26 cellular contexts compared by ENCODE assay signal in genomic region chr3:46408853-46409252, GRCh38. TPM values are rescaled to one million over a fixed set of nuclear protein-coding genes. Genes with fewer than 3 reads are reported as not detected.
DNase-seq lines count a peak whose midpoint lies in the region; ATAC-seq, FAIRE-seq and TF ChIP-seq lines count a peak whose summit lies in the region.
"Had no signal": no experiment of that assay in that cellular context is flagged by ENCODE, and none has a peak within 500 bp of the region (broad histone marks: within the 10 kb centered on the region; RNA-seq: fewer than 3 reads in every experiment).

No MANE protein-coding gene starts in this region.

- peak in 1 of 2 experiments; percentile 21; a peak in 1 of 4 replicates for TF ChIP-seq RAD21 in K562 (CRISPR knock-in tag; conservative IDR thresholded peaks at IDR 0.05 in 1 of 2, IDR thresholded peaks at IDR 0.05 in 1 of 2)

- H3K4me1 Mint-ChIP-seq in GM23338 = no peaks in the 10 kb centered on the region; the same call in 2 of the 3 replicates
- H3K4me1 Mint-ChIP-seq in naive thymus-derived CD8-positive, alpha-beta T cell = peaks cover 25 to 57% (median 38%) of the 10 kb centered on the region in 4 donors
- no peaks in the 10 kb centered on the region for H3K4me1 Mint-ChIP-seq in MCF 10A (ENCODE audit: insufficient read depth, unreplicated experiment)

- TF ChIP-seq CTCF in GM23338 (conservative IDR thresholded peaks at IDR 0.05; ENCODE audit: low read depth in 2 of 2) = peak; percentile 43 to 48
- TF ChIP-seq CTCF in K562 (IDR thresholded peaks at IDR 0.05 in 2 of 3, conservative IDR thresholded peaks at IDR 0.05 in 1 of 3; ENCODE audit: insufficient read depth in 2 of 3, low read depth in 1 of 3, low read length in 3 of 3) = peak in 2 of 3 experiments; percentile 41 to 43; a peak in 4 of 6 replicates
- TF ChIP-seq CTCF in MCF 10A (IDR thresholded peaks at IDR 0.05; ENCODE audit: unreplicated experiment) = no peak

- intact Hi-C loops in K562 (cut with micrococcal nuclease) (no loop called here), MCF 10A (cut with micrococcal nuclease) (no loop called here)

- CTCF ChIA-PET in K562 (lab: Yijun Ruan, JAX; ENCODE audit: low intra/inter-chr PET ratio) = no interaction called here
- CTCF ChIA-PET in MCF 10A (lab: Yijun Ruan, JAX) = interaction anchor here (1.1 to 2.5 kb wide), 2 partner anchors 25 to 30 kb away, joined by 5 to 6 read pairs; no protein-coding TSS in a partner anchor

- H2AFZ ChIP-seq in GM23338 (no peak overlapping the region), K562 (ENCODE audit: low read depth, low read length) (no peak overlapping the region)
- H2AFZ ChIP-seq: parathyroid adenoma had no signal

- no peak for FAIRE-seq in K562 (lab: Jason Lieb, UNC)
- FAIRE-seq in frontal cortex (lab: Jason Lieb, UNC) = no peak
- FAIRE-seq: keratinocyte had no signal

- H3F3A ChIP-seq in GM23338 (replicated peaks; ENCODE audit: low read depth) = no peaks in the 10 kb centered on the region

- H3K4me3 Mint-ChIP-seq in GM23338 (no peak overlapping the region), MCF 10A (ENCODE audit: unreplicated experiment) (no peak overlapping the region)
- H3K4me3 Mint-ChIP-seq in naive thymus-derived CD8-positive, alpha-beta T cell = peak overlapping the region in 6 of 10 donors; percentile 7 to 86 (median 22)
- H3K4me3 Mint-ChIP-seq: activated naive CD4-positive, alpha-beta T cell treated with anti-CD3 and anti-CD28 coated beads, Interleukin-2, amount 50 U/mL, for 24 hours; nephron had no signal

- no peaks in the 10 kb centered on the region for H3K9me2 ChIP-seq in GM23338 (ENCODE audit: insufficient read depth)
- H3K9me2 ChIP-seq: SK-N-SH had no signal

- H3K27me3 ChIP-seq in BLaER1 (no peaks in the 10 kb centered on the region), GM23338 (ENCODE audit: insufficient read depth) (no peaks in the 10 kb centered on the region), K562 (ENCODE audit: control insufficient read depth in 2 of 2, insufficient read depth in 2 of 2, low read length in 2 of 2) (no peaks in the 10 kb centered on the region)
- H3K27me3 ChIP-seq: BE2C, right atrium auricular region had no signal

- H3K4me3 ChIP-seq in BLaER1 (no peak overlapping the region), GM23338 (no peak overlapping the region), K562 (no peak overlapping the region)
- H3K4me3 ChIP-seq: right atrium auricular region had no signal

- H3K27ac ChIP-seq in BLaER1 (no peak overlapping the region), GM23338 (ENCODE audit: low read depth) (no peak overlapping the region), K562 (ENCODE audit: extremely low read depth, low read depth, low read length) (no peak overlapping the region)
- H3K27ac ChIP-seq: KMS-11, parathyroid adenoma had no signal

- WGBS in K562 (ENCODE audit: insufficient coverage, low coverage, missing lambda C conversion rate) = 73% methylated on average over 7 of the region's 7 CpGs

- in situ Hi-C loops in K562 (cut with MboI) = loop anchor here (25.0 kb wide), 1 partner anchor 1372 kb away; the partner anchor contains the start of gene CLEC3B

- BruUV-seq in K562 (replicated peaks; lab: Mats Ljungman, UMichigan) = no TSS peak
- no TSS peak for BruUV-seq in MCF 10A (replicated peaks; lab: Mats Ljungman, UMichigan)

- H4K20me1 ChIP-seq in BLaER1 (no peaks in the 10 kb centered on the region), GM23338 (replicated peaks; ENCODE audit: insufficient read depth) (no peaks in the 10 kb centered on the region), K562 (replicated peaks; ENCODE audit: control insufficient read depth, insufficient read depth, low read length) (no peaks in the 10 kb centered on the region)

- H3K9ac ChIP-seq in BLaER1 = no peak overlapping the region
- H3K9ac ChIP-seq in K562 (ENCODE audit: insufficient read depth in 1 of 2, low read depth in 2 of 2, low read length in 2 of 2) = no peak overlapping the region
- H3K9ac ChIP-seq: KMS-11, parathyroid adenoma, SK-N-SH had no signal

- H3K27me3 Mint-ChIP-seq in GM23338 (ENCODE audit: insufficient read depth, low read depth, poor library complexity) = peaks cover 4% of the 10 kb centered on the region
- H3K27me3 Mint-ChIP-seq in naive thymus-derived CD8-positive, alpha-beta T cell = peaks cover 0 to 1% (median 0%) of the 10 kb centered on the region in 5 donors
- no peaks in the 10 kb centered on the region for H3K27me3 Mint-ChIP-seq in MCF 10A (ENCODE audit: insufficient read depth, unreplicated experiment)
- H3K27me3 Mint-ChIP-seq: activated naive CD4-positive, alpha-beta T cell treated with anti-CD3 and anti-CD28 coated beads, Interleukin-2, amount 50 U/mL, for 24 hours had no signal

- H3K4me1 ChIP-seq in BLaER1 (peaks cover 53% of the 10 kb centered on the region), GM23338 (ENCODE audit: insufficient read depth) (no peaks in the 10 kb centered on the region), K562 (replicated peaks in 1 of 2; ENCODE audit: control insufficient read depth in 2 of 2, insufficient read depth in 2 of 2, low read length in 2 of 2) (peaks cover 25 to 46% of the 10 kb centered on the region in 2 experiments)
- H3K4me1 ChIP-seq: BE2C, parathyroid adenoma had no signal

- DNase-seq in GM23338 (ENCODE audit: low spot score) (peak; percentile 42), K562 (ENCODE audit: extremely low read depth in 1 of 4, low spot score in 3 of 4) (peak in 3 of 4 experiments; percentile 28 to 39 (median 34)), MCF 10A (ENCODE audit: unreplicated experiment) (no peak), frontal cortex (ENCODE audit: low spot score in 2 of 2) (no peak)
- DNase-seq in naive thymus-derived CD8-positive, alpha-beta T cell = no peak
- DNase-seq in activated naive CD4-positive, alpha-beta T cell treated with anti-CD3 and anti-CD28 coated beads, Interleukin-2, amount 50 U/mL, for 72 hours (ENCODE audit: low spot score in 2 of 2) = no peak
- no peak for DNase-seq in activated effector memory CD4-positive, alpha-beta T cell treated with Interleukin-2 at 50 U/mL for 16 hours
- DNase-seq: ACHN; activated CD4-positive, alpha-beta T cell treated with anti-CD3 and anti-CD28 coated beads for 4 hours; BE2C; Calu3; cerebellar nuclear complex; NCI-H146; OCI-M1; SK-N-SH; stimulated activated CD4-positive, alpha-beta T cell treated with anti-CD3 and anti-CD28 coated beads, Interleukin-12 subunit alpha, Interleukin-12 subunit beta, amount 100 ng/mL, for 4 hours; stimulated activated CD4-positive, alpha-beta T cell treated with anti-CD3 and anti-CD28 coated beads, Interleukin-4, amount 100 ng/mL, for 1 hour had no signal

- TF ChIP-seq EP300 in K562 (IDR thresholded peaks at IDR 0.05; ENCODE audit: low read length) = no peak

- no peak for TF ChIP-seq POLR2A in K562 (conservative IDR thresholded peaks at IDR 0.05)

- no peaks in the 10 kb centered on the region for H3K79me2 ChIP-seq in GM23338 (replicated peaks; ENCODE audit: insufficient read depth)
- peaks cover 2% of the 10 kb centered on the region; the same call in 1 of the 3 replicates for H3K79me2 ChIP-seq in K562 (ENCODE audit: control insufficient read depth, insufficient read depth, low read length)
- H3K79me2 ChIP-seq: parathyroid adenoma had no signal

- H3K4me2 ChIP-seq in BLaER1 = peak overlapping the region; percentile 91; the same call in 1 of the 2 replicates
- H3K4me2 ChIP-seq in GM23338 = no peak overlapping the region
- no peak overlapping the region for H3K4me2 ChIP-seq in K562 (ENCODE audit: insufficient read depth, low read length)
- H3K4me2 ChIP-seq: KMS-11, SK-N-SH had no signal

- H3K27ac Mint-ChIP-seq in GM23338 = no peak overlapping the region
- H3K27ac Mint-ChIP-seq in naive thymus-derived CD8-positive, alpha-beta T cell = peak overlapping the region in 3 of 10 donors; percentile 6 to 53 (median 19)
- no peak overlapping the region for H3K27ac Mint-ChIP-seq in MCF 10A (ENCODE audit: low read depth, unreplicated experiment)
- no peak overlapping the region for H3K27ac Mint-ChIP-seq in activated naive CD4-positive, alpha-beta T cell treated with anti-CD3 and anti-CD28 coated beads, Interleukin-2, amount 50 U/mL, for 72 hours
- H3K27ac Mint-ChIP-seq: T-helper 2 cell treated with Interferon-gamma antibody and Interleukin-4, amounts not matched to agents 5 μg/mL and 100 μg/mL, for 36 hours had no signal

- no peaks in the 10 kb centered on the region for H3K9me1 ChIP-seq in K562 (ENCODE audit: control insufficient read depth, insufficient read depth, low read length)

- no peaks in the 10 kb centered on the region for H3K36me3 ChIP-seq in BLaER1
- H3K36me3 ChIP-seq in GM23338 (ENCODE audit: insufficient read depth) = no peaks in the 10 kb centered on the region
- no peaks in the 10 kb centered on the region for H3K36me3 ChIP-seq in K562 (ENCODE audit: control insufficient read depth, insufficient read depth, low read length)
- H3K36me3 ChIP-seq: BE2C, right atrium auricular region had no signal

- H3K9me3 ChIP-seq in BLaER1 (no peaks in the 10 kb centered on the region), K562 (replicated peaks; ENCODE audit: control insufficient read depth, insufficient read depth, low read depth, low read length) (no peaks in the 10 kb centered on the region; the same call in 1 of the 2 replicates)
- H3K9me3 ChIP-seq: BE2C, right atrium auricular region, SK-N-SH had no signal

- H3K9me3 Mint-ChIP-seq in GM23338 = no peaks in the 10 kb centered on the region
- H3K9me3 Mint-ChIP-seq in naive thymus-derived CD8-positive, alpha-beta T cell = no peaks in the 10 kb centered on the region
- H3K9me3 Mint-ChIP-seq in MCF 10A (ENCODE audit: unreplicated experiment) = no peaks in the 10 kb centered on the region
- H3K9me3 Mint-ChIP-seq in activated naive CD4-positive, alpha-beta T cell treated with anti-CD3 and anti-CD28 coated beads, Interleukin-2, amount 50 U/mL, for 72 hours = peaks cover 0 to 4% of the 10 kb centered on the region in 2 donors
- H3K9me3 Mint-ChIP-seq: activated naive CD4-positive, alpha-beta T cell treated with anti-CD3 and anti-CD28 coated beads, Interleukin-2, amount 50 U/mL, for 24 hours; nephron; T-helper 2 cell treated with Interferon-gamma antibody and Interleukin-4, amounts not matched to agents 5 μg/mL and 100 μg/mL, for 36 hours had no signal

- H3K36me3 Mint-ChIP-seq in GM23338 (ENCODE audit: low read depth) (no peaks in the 10 kb centered on the region), MCF 10A (ENCODE audit: insufficient read depth, unreplicated experiment) (no peaks in the 10 kb centered on the region)
- no peaks in the 10 kb centered on the region for H3K36me3 Mint-ChIP-seq in naive thymus-derived CD8-positive, alpha-beta T cell
- H3K36me3 Mint-ChIP-seq in activated naive CD4-positive, alpha-beta T cell treated with anti-CD3 and anti-CD28 coated beads, Interleukin-2, amount 50 U/mL, for 72 hours = peaks cover 4 to 7% of the 10 kb centered on the region in 2 donors
- H3K36me3 Mint-ChIP-seq: activated naive CD4-positive, alpha-beta T cell treated with anti-CD3 and anti-CD28 coated beads, Interleukin-2, amount 50 U/mL, for 24 hours had no signal

- POLR2A ChIA-PET in K562 (lab: Yijun Ruan, JAX) (interaction anchor here (0.6 to 2.3 kb wide), 4 partner anchors 8 to 402 kb away, joined by 3 to 7 read pairs (median 5); no protein-coding TSS in a partner anchor), MCF 10A (lab: Yijun Ruan, JAX) (no interaction called here)
- POLR2A ChIA-PET in naive thymus-derived CD8-positive, alpha-beta T cell (lab: Charles Lee) = no interaction called here

- ATAC-seq in GM23338 = no peak; the same call in 2 of the 3 replicates
- no peak for ATAC-seq in K562
- ATAC-seq in naive thymus-derived CD8-positive, alpha-beta T cell = no peak
- no peak for ATAC-seq in activated naive CD4-positive, alpha-beta T cell treated with anti-CD3 and anti-CD28 coated beads, Interleukin-2, amount 50 U/mL, for 72 hours

RNA-seq across cellular contexts. Expression of gene CCRL2, which starts 1.8 kb away (rescaled TPM):
- not detected in 2 replicates for total RNA-seq in GM23338 (2014; rRNA removed; shearing (Covaris generic))
- polyA plus RNA-seq in GM23338 (2016; fragmentation: Nextera tagmentation; extraction: Ambion mirVana) (not detected in 2 replicates), K562 (2011; rRNA removed) (4.2 and 5.4 TPM in 2 replicates), K562 (2014; fragmentation: Illumina TruSeq; extraction: Trizol) (3.2 and 3.4 TPM in 2 replicates), K562 (2014; fragmentation: Nextera tagmentation; extraction: Ambion mirVana) (1 to 10 TPM; 4.3 to 5.7 TPM), K562 (2014; rRNA removed) (2.2 and 3.5 TPM in 2 replicates)
- total RNA-seq in K562 (2011; cell fraction: chromatin; rRNA removed; ENCODE audit: low replicate concordance) = 7.7 and 14.6 TPM in 2 replicates
- total RNA-seq in K562 (2011; cell fraction: nucleolus; rRNA removed) = 9.2 and 13.7 TPM in 2 replicates
- 12.1 and 14.7 TPM in 2 replicates for total RNA-seq in K562 (2011; cell fraction: nucleoplasm; rRNA removed)
- total RNA-seq in K562 (2014; rRNA removed) (3.6 and 4.1 TPM in 2 replicates), K562 (2014; rRNA removed; fragmentation: Illumina TruSeq; extraction: Trizol) (3.4 and 4.5 TPM in 2 replicates), K562 (2015; rRNA removed; fragmentation: Illumina TruSeq; extraction: Trizol) (3.1 and 4.0 TPM in 2 replicates), K562 (2021) (3.3 and 3.5 TPM in 2 replicates), MCF 10A (2022) (not detected in 2 replicates), frontal cortex (0.41 TPM)
- polyA plus RNA-seq in K562 (2011; cell fraction: cytosol; rRNA removed) = 3.2 and 4.8 TPM in 2 replicates
- 5.8 and 6.6 TPM in 2 replicates for polyA plus RNA-seq in K562 (2011; cell fraction: nucleus; rRNA removed)
- polyA plus RNA-seq in K562 (2012) = 4.8 and 12.0 TPM in 2 replicates
- 5.5 and 6.4 TPM in 2 replicates for polyA minus RNA-seq in K562 (2011; rRNA and poly(A)+ RNA removed)
- 3.1 TPM in 1 of 2 replicates, not detected in the other for polyA minus RNA-seq in K562 (2011; cell fraction: cytosol; rRNA and poly(A)+ RNA removed)
- polyA minus RNA-seq in K562 (2011; cell fraction: nucleus; rRNA and poly(A)+ RNA removed) = 11.4 and 11.7 TPM in 2 replicates
- 1 to 10 TPM; 1.5 to 2.8 TPM for total RNA-seq in naive thymus-derived CD8-positive, alpha-beta T cell
- 1 to 10 TPM in 2 of 3 donors, not detected in 1; 1.1 to 1.2 TPM for polyA plus RNA-seq in naive thymus-derived CD8-positive, alpha-beta T cell
- 1 to 10 TPM in 1 of 2 donors, under 1 TPM in 1; 0.72 to 1.4 TPM for total RNA-seq in activated naive CD4-positive, alpha-beta T cell treated with anti-CD3 and anti-CD28 coated beads, Interleukin-2, amount 50 U/mL, for 72 hours
- total RNA-seq: Calu3, NCI-H460 had no signal
- polyA plus RNA-seq: keratinocyte, SK-N-SH had no signal

RNA-seq across cellular contexts. Expression of gene CCR5, which starts 38.1 kb away (rescaled TPM):
- total RNA-seq in GM23338 (2014; rRNA removed; shearing (Covaris generic)) = not detected in 2 replicates
- not detected in 2 replicates for polyA plus RNA-seq in GM23338 (2016; fragmentation: Nextera tagmentation; extraction: Ambion mirVana)
- total RNA-seq in K562 (2011; cell fraction: chromatin; rRNA removed; ENCODE audit: low replicate concordance) = not detected in 2 replicates
- not detected in 2 replicates for total RNA-seq in K562 (2011; cell fraction: nucleolus; rRNA removed)
- not detected in 2 replicates for total RNA-seq in K562 (2011; cell fraction: nucleoplasm; rRNA removed)
- not detected in 2 replicates for total RNA-seq in K562 (2014; rRNA removed)
- not detected in 2 replicates for total RNA-seq in K562 (2014; rRNA removed; fragmentation: Illumina TruSeq; extraction: Trizol)
- not detected in 2 replicates for total RNA-seq in K562 (2015; rRNA removed; fragmentation: Illumina TruSeq; extraction: Trizol)
- not detected in 2 replicates for total RNA-seq in K562 (2021)
- not detected in 2 replicates for polyA plus RNA-seq in K562 (2011; rRNA removed)
- not detected in 2 replicates for polyA plus RNA-seq in K562 (2011; cell fraction: cytosol; rRNA removed)
- polyA plus RNA-seq in K562 (2011; cell fraction: nucleus; rRNA removed) = not detected in 2 replicates
- polyA plus RNA-seq in K562 (2012) = not detected in 2 replicates
- polyA plus RNA-seq in K562 (2014; fragmentation: Illumina TruSeq; extraction: Trizol) = not detected in 2 replicates
- not detected for polyA plus RNA-seq in K562 (2014; fragmentation: Nextera tagmentation; extraction: Ambion mirVana)
- not detected in 2 replicates for polyA plus RNA-seq in K562 (2014; rRNA removed)
- polyA minus RNA-seq in K562 (2011; rRNA and poly(A)+ RNA removed) = not detected in 2 replicates
- not detected in 2 replicates for polyA minus RNA-seq in K562 (2011; cell fraction: cytosol; rRNA and poly(A)+ RNA removed)
- polyA minus RNA-seq in K562 (2011; cell fraction: nucleus; rRNA and poly(A)+ RNA removed) = not detected in 2 replicates
- under 1 TPM; 0.23 to 0.47 TPM for total RNA-seq in naive thymus-derived CD8-positive, alpha-beta T cell
- polyA plus RNA-seq in naive thymus-derived CD8-positive, alpha-beta T cell = 1 to 10 TPM in 1 of 3 donors, under 1 TPM in 1, not detected in 1; 0.27 to 4.5 TPM
- total RNA-seq in MCF 10A (2022) = not detected in 2 replicates
- total RNA-seq in activated naive CD4-positive, alpha-beta T cell treated with anti-CD3 and anti-CD28 coated beads, Interleukin-2, amount 50 U/mL, for 72 hours = under 1 TPM in 1 of 2 donors, not detected in 1; 0.25 TPM
- under 0.01 TPM for total RNA-seq in frontal cortex
- total RNA-seq: Calu3, NCI-H460 had no signal
- polyA plus RNA-seq: SK-N-SH had no signal

RNA-seq across cellular contexts. Expression of gene CCR2, which starts 54.9 kb away (rescaled TPM):
- not detected in 2 replicates for total RNA-seq in GM23338 (2014; rRNA removed; shearing (Covaris generic))
- polyA plus RNA-seq in GM23338 (2016; fragmentation: Nextera tagmentation; extraction: Ambion mirVana) (not detected in 2 replicates), K562 (2011; rRNA removed) (not detected in 2 replicates), K562 (2014; fragmentation: Illumina TruSeq; extraction: Trizol) (not detected in 2 replicates), K562 (2014; fragmentation: Nextera tagmentation; extraction: Ambion mirVana) (not detected), K562 (2014; rRNA removed) (not detected in 2 replicates)
- not detected in 2 replicates for total RNA-seq in K562 (2011; cell fraction: chromatin; rRNA removed; ENCODE audit: low replicate concordance)
- not detected in 2 replicates for total RNA-seq in K562 (2011; cell fraction: nucleolus; rRNA removed)
- total RNA-seq in K562 (2011; cell fraction: nucleoplasm; rRNA removed) = not detected in 2 replicates
- total RNA-seq in K562 (2014; rRNA removed) (not detected in 2 replicates), K562 (2014; rRNA removed; fragmentation: Illumina TruSeq; extraction: Trizol) (not detected in 2 replicates), K562 (2015; rRNA removed; fragmentation: Illumina TruSeq; extraction: Trizol) (not detected in 2 replicates), K562 (2021) (not detected in 2 replicates), MCF 10A (2022) (not detected in 2 replicates), frontal cortex (0.41 TPM)
- polyA plus RNA-seq in K562 (2011; cell fraction: cytosol; rRNA removed) = not detected in 2 replicates
- not detected in 2 replicates for polyA plus RNA-seq in K562 (2011; cell fraction: nucleus; rRNA removed)
- not detected in 2 replicates for polyA plus RNA-seq in K562 (2012)
- not detected in 2 replicates for polyA minus RNA-seq in K562 (2011; rRNA and poly(A)+ RNA removed)
- not detected in 2 replicates for polyA minus RNA-seq in K562 (2011; cell fraction: cytosol; rRNA and poly(A)+ RNA removed)
- not detected in 2 replicates for polyA minus RNA-seq in K562 (2011; cell fraction: nucleus; rRNA and poly(A)+ RNA removed)
- under 1 TPM in 1 of 2 experiments, not detected in 1; 0.16 TPM for total RNA-seq in naive thymus-derived CD8-positive, alpha-beta T cell
- under 1 TPM in 2 of 3 donors, not detected in 1; 0.42 to 0.56 TPM for polyA plus RNA-seq in naive thymus-derived CD8-positive, alpha-beta T cell
- total RNA-seq in activated naive CD4-positive, alpha-beta T cell treated with anti-CD3 and anti-CD28 coated beads, Interleukin-2, amount 50 U/mL, for 72 hours = under 1 TPM in 1 of 2 donors, not detected in 1; 0.19 TPM
- total RNA-seq: Calu3, NCI-H460 had no signal
- polyA plus RNA-seq: SK-N-SH had no signal

RNA-seq across cellular contexts. Expression of gene LTF, which starts 55.9 kb away (rescaled TPM):
- 1.3 and 3.5 TPM in 2 replicates for total RNA-seq in GM23338 (2014; rRNA removed; shearing (Covaris generic))
- polyA plus RNA-seq in GM23338 (2016; fragmentation: Nextera tagmentation; extraction: Ambion mirVana) (0.73 and 0.89 TPM in 2 replicates), K562 (2011; rRNA removed) (not detected in 2 replicates), K562 (2014; fragmentation: Illumina TruSeq; extraction: Trizol) (not detected in 2 replicates), K562 (2014; fragmentation: Nextera tagmentation; extraction: Ambion mirVana) (not detected), K562 (2014; rRNA removed) (0.71 TPM in 1 of 2 replicates, not detected in the other)
- not detected in 2 replicates for total RNA-seq in K562 (2011; cell fraction: chromatin; rRNA removed; ENCODE audit: low replicate concordance)
- not detected in 2 replicates for total RNA-seq in K562 (2011; cell fraction: nucleolus; rRNA removed)
- not detected in 2 replicates for total RNA-seq in K562 (2011; cell fraction: nucleoplasm; rRNA removed)
- total RNA-seq in K562 (2014; rRNA removed) (0.08 TPM in 1 of 2 replicates, not detected in the other), K562 (2014; rRNA removed; fragmentation: Illumina TruSeq; extraction: Trizol) (not detected in 2 replicates), K562 (2015; rRNA removed; fragmentation: Illumina TruSeq; extraction: Trizol) (0.08 TPM in 1 of 2 replicates, not detected in the other), K562 (2021) (0.07 and 0.13 TPM in 2 replicates), MCF 10A (2022) (not detected in 2 replicates), frontal cortex (0.41 TPM)
- not detected in 2 replicates for polyA plus RNA-seq in K562 (2011; cell fraction: cytosol; rRNA removed)
- polyA plus RNA-seq in K562 (2011; cell fraction: nucleus; rRNA removed) = not detected in 2 replicates
- 0.53 TPM in 1 of 2 replicates, not detected in the other for polyA plus RNA-seq in K562 (2012)
- polyA minus RNA-seq in K562 (2011; rRNA and poly(A)+ RNA removed) = not detected in 2 replicates
- not detected in 2 replicates for polyA minus RNA-seq in K562 (2011; cell fraction: cytosol; rRNA and poly(A)+ RNA removed)
- polyA minus RNA-seq in K562 (2011; cell fraction: nucleus; rRNA and poly(A)+ RNA removed) = not detected in 2 replicates
- total RNA-seq in naive thymus-derived CD8-positive, alpha-beta T cell = not detected
- not detected for polyA plus RNA-seq in naive thymus-derived CD8-positive, alpha-beta T cell
- total RNA-seq in activated naive CD4-positive, alpha-beta T cell treated with anti-CD3 and anti-CD28 coated beads, Interleukin-2, amount 50 U/mL, for 72 hours = not detected
- total RNA-seq: Calu3, NCI-H460 had no signal
- polyA plus RNA-seq: keratinocyte, SK-N-SH had no signal

Comparison
In these comparisons a context has a peak if more than half of its experiments do, and no peak if none do; other contexts are left out.
1. DNase-seq: peak in GM23338 (single experiment) and K562 (3 of 4); none in naive thymus-derived CD8-positive, alpha-beta T cell (0 of 10), MCF 10A (single experiment), activated naive CD4-positive, alpha-beta T cell treated with anti-CD3 and anti-CD28 coated beads, Interleukin-2, amount 50 U/mL, for 72 hours (0 of 2), activated effector memory CD4-positive, alpha-beta T cell treated with Interleukin-2 at 50 U/mL for 16 hours (single experiment) and frontal cortex (0 of 2).
2. H3K4me3 Mint-ChIP-seq: peak in naive thymus-derived CD8-positive, alpha-beta T cell (6 of 10); none in GM23338 (single experiment) and MCF 10A (single experiment).